In the genomic region with DNA sequence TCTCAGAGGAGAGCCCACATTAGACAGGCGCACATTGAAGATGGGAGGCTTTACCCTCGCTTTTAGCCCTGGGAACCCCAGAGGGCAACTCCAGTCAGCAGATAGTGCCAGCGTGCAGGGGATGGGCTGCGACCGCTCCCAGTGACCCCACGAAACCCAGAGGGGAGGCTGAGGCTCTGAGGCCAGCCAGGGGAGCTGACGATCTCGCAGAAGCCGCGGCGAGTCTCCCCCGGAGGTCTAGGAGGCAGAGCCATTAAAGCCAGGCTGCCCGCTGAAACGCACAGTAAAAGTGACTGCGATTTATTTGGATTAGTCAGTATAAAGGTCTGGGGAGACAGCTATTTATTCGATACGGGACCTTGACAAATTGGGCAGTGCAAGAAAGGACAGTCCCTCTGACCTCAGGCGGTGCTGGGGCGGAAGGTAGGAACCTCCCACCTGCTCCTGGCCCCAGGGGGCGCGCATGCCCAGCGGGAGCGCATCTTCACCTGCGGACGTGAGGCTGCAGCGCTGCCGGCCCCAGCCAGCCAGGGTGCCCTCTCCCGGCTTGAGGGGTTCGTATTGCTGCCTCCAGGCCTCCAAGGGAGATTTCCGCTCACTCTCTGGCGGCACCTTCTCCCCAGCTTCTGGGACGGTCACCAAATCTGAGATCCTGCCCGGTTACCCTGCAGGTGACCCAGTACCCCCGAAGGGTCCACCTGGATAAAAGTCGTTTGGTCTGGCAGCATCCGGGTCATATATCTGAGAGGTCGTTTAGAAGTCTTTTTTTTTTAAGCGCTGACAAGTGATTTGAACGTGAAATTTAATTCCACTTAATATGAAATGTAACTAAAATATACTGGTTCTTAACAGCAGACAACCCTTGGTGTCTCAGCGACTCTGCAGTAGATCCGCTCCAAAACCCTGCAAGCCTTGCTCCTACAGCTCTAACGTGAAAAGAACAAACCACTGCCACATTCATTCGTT, we compare ENCODE assay signal across 11 cellular contexts. TPM values are rescaled to one million over a fixed set of nuclear protein-coding genes. Genes with fewer than 3 reads are reported as not detected.
DNase-seq lines count a peak whose midpoint lies in the region; ATAC-seq and TF ChIP-seq lines count a peak whose summit lies in the region.
"Had no signal": no experiment of that assay in that cellular context is flagged by ENCODE, and none has a peak within 500 bp of the region (broad histone marks: within the 10 kb centered on the region; RNA-seq: fewer than 3 reads in every experiment).

No MANE protein-coding gene starts in this region.

- peak overlapping the region; percentile 44 to 67 for H3K4me3 Mint-ChIP-seq in activated T-cell treated with anti-CD3 and anti-CD28 coated beads, Interleukin-2, amount 50 U/mL, for 72 hours
- peak overlapping the region; percentile 87 for H3K4me3 Mint-ChIP-seq in WTC11
- H3K4me3 Mint-ChIP-seq in stimulated activated naive CD8-positive, alpha-beta T cell treated with anti-CD3 and anti-CD28 coated beads, Interleukin-15, amount 100 ng/mL, for 72 hours: peak overlapping the region; percentile 33 to 41
- H3K4me3 Mint-ChIP-seq: central memory CD8-positive, alpha-beta T cell had no signal

- no peak overlapping the region for H3K27ac Mint-ChIP-seq in activated T-cell treated with anti-CD3 and anti-CD28 coated beads, Interleukin-2, amount 50 U/mL, for 72 hours
- no peak overlapping the region for H3K27ac Mint-ChIP-seq in WTC11
- H3K27ac Mint-ChIP-seq in stimulated activated naive CD8-positive, alpha-beta T cell treated with anti-CD3 and anti-CD28 coated beads, Interleukin-15, amount 100 ng/mL, for 72 hours: no peak overlapping the region

- no peak for TF ChIP-seq CTCF in WTC11 (IDR thresholded peaks at IDR 0.05)

- no peaks in the 10 kb centered on the region for H3K36me3 ChIP-seq in iPS-15b (ENCODE audit: control insufficient read depth, insufficient read depth, low read length)
- H3K36me3 ChIP-seq: BLaER1, lower lobe of right lung had no signal

- POLR2A ChIA-PET in WTC11 (lab: Charles Lee): no interaction called here

- H3K9me3 ChIP-seq in iPS-15b (ENCODE audit: control insufficient read depth, insufficient read depth, low read length): no peaks in the 10 kb centered on the region

- H3K9ac ChIP-seq in iPS-15b (ENCODE audit: low read depth, low read length): no peak overlapping the region
- H3K9ac ChIP-seq: BLaER1 had no signal

- peak; percentile 4 to 19 for DNase-seq in activated T-cell treated with anti-CD3 and anti-CD28 coated beads, Interleukin-2, amount 50 U/mL, for 72 hours
- DNase-seq in activated T-cell treated with anti-CD3 and anti-CD28 coated beads, Interleukin-2, amount 50 U/mL, for 1 hour: no peak
- DNase-seq in WTC11 (ENCODE audit: low spot score): peak; percentile 59
- DNase-seq in stimulated activated naive CD8-positive, alpha-beta T cell treated with anti-CD3 and anti-CD28 coated beads, Interleukin-15, amount 100 ng/mL, for 72 hours: peak in 1 of 2 donors; percentile 7
- no peak for DNase-seq in NCI-H2107 (lab: John Stamatoyannopoulos, UW)
- DNase-seq in NCI-H128 (lab: John Stamatoyannopoulos, UW; ENCODE audit: unreplicated experiment): no peak
- no peak for DNase-seq in NCI-H2081 (lab: John Stamatoyannopoulos, UW)
- DNase-seq: lower lobe of right lung had no signal

- H3K4me3 ChIP-seq in iPS-15b (ENCODE audit: low read depth, low read length): peak overlapping the region; percentile 70
- H3K4me3 ChIP-seq: BLaER1, lower lobe of right lung had no signal

- peaks cover 11% of the 10 kb centered on the region for H3K4me1 ChIP-seq in iPS-15b (ENCODE audit: control insufficient read depth, insufficient read depth, low read length)
- H3K4me1 ChIP-seq: BLaER1, lower lobe of right lung had no signal

- H3K36me3 Mint-ChIP-seq in activated T-cell treated with anti-CD3 and anti-CD28 coated beads, Interleukin-2, amount 50 U/mL, for 72 hours (ENCODE audit: insufficient read depth in 2 of 2): no peaks in the 10 kb centered on the region
- H3K36me3 Mint-ChIP-seq in WTC11: no peaks in the 10 kb centered on the region

- no peak for ATAC-seq in activated T-cell treated with anti-CD3 and anti-CD28 coated beads, Interleukin-2, amount 50 U/mL, for 72 hours (replicated peaks in 1 of 2)
- peak; percentile 69 for ATAC-seq in WTC11
- ATAC-seq in stimulated activated naive CD8-positive, alpha-beta T cell treated with anti-CD3 and anti-CD28 coated beads, Interleukin-15, amount 100 ng/mL, for 72 hours: peak; percentile 55

- H3K27me3 Mint-ChIP-seq in activated T-cell treated with anti-CD3 and anti-CD28 coated beads, Interleukin-2, amount 50 U/mL, for 72 hours (ENCODE audit: low read depth): peaks cover 55% of the 10 kb centered on the region
- H3K27me3 Mint-ChIP-seq in WTC11 (ENCODE audit: low read depth): peaks cover 38% of the 10 kb centered on the region
- H3K27me3 Mint-ChIP-seq in stimulated activated naive CD8-positive, alpha-beta T cell treated with anti-CD3 and anti-CD28 coated beads, Interleukin-15, amount 100 ng/mL, for 72 hours: peaks cover 64% of the 10 kb centered on the region

- H3K27me3 ChIP-seq in iPS-15b (ENCODE audit: control insufficient read depth, insufficient read depth, low read length): peaks cover 55% of the 10 kb centered on the region

- H3K4me1 Mint-ChIP-seq in activated T-cell treated with anti-CD3 and anti-CD28 coated beads, Interleukin-2, amount 50 U/mL, for 72 hours (ENCODE audit: low read depth): peaks cover 8% of the 10 kb centered on the region
- peaks cover 26% of the 10 kb centered on the region for H3K4me1 Mint-ChIP-seq in WTC11
- H3K4me1 Mint-ChIP-seq in stimulated activated naive CD8-positive, alpha-beta T cell treated with anti-CD3 and anti-CD28 coated beads, Interleukin-15, amount 100 ng/mL, for 72 hours: peaks cover 18% of the 10 kb centered on the region

- CTCF ChIA-PET in WTC11 (lab: Charles Lee): interaction anchor here (0.9 to 2.1 kb wide), 10 partner anchors 17 to 286 kb away, joined by 3 to 15 read pairs (median 5); a partner anchor contains a TSS

- peaks cover 0 to 2% of the 10 kb centered on the region in 2 donors for H3K9me3 Mint-ChIP-seq in activated T-cell treated with anti-CD3 and anti-CD28 coated beads, Interleukin-2, amount 50 U/mL, for 72 hours
- peaks cover 11% of the 10 kb centered on the region for H3K9me3 Mint-ChIP-seq in WTC11
- peaks cover 0 to 7% of the 10 kb centered on the region in 2 donors for H3K9me3 Mint-ChIP-seq in stimulated activated naive CD8-positive, alpha-beta T cell treated with anti-CD3 and anti-CD28 coated beads, Interleukin-15, amount 100 ng/mL, for 72 hours

TF ChIP-seq in WTC11, 78 proteins besides CTCF, POLR2A, EP300 and RAD21 (continues in another document):
- TF ChIP-seq ZBTB21 (CRISPR knock-in tag; IDR thresholded peaks at IDR 0.05; ENCODE audit: borderline replicate concordance) (no peak), GABPB1 (CRISPR knock-in tag; IDR thresholded peaks at IDR 0.05) (no peak), ZNF121 (CRISPR knock-in tag; IDR thresholded peaks at IDR 0.05) (no peak), GRHL2 (CRISPR knock-in tag; IDR thresholded peaks at IDR 0.05; ENCODE audit: insufficient replicate concordance, severe bottlenecking) (no peak), CREM (CRISPR knock-in tag; IDR thresholded peaks at IDR 0.05) (peak; percentile 66; the same call in 1 of the 2 replicates), FOXP1 (CRISPR knock-in tag; IDR thresholded peaks at IDR 0.05; ENCODE audit: borderline replicate concordance) (no peak), OVOL2 (CRISPR knock-in tag; IDR thresholded peaks at IDR 0.05; ENCODE audit: borderline replicate concordance) (no peak), ZNF423 (CRISPR knock-in tag; IDR thresholded peaks at IDR 0.05) (peak; percentile 91), NR2C2 (CRISPR knock-in tag; IDR thresholded peaks at IDR 0.05) (no peak), NR1H2 (CRISPR knock-in tag; IDR thresholded peaks at IDR 0.05) (no peak), ZNF219 (CRISPR knock-in tag; IDR thresholded peaks at IDR 0.05; ENCODE audit: borderline replicate concordance) (no peak), ZNF263 (CRISPR knock-in tag; IDR thresholded peaks at IDR 0.05; ENCODE audit: low read depth) (no peak), MXD4 (CRISPR knock-in tag; IDR thresholded peaks at IDR 0.05; ENCODE audit: borderline replicate concordance) (no peak), FOXJ3 (CRISPR knock-in tag; IDR thresholded peaks at IDR 0.05; ENCODE audit: borderline replicate concordance) (no peak), ETV6 (CRISPR knock-in tag; IDR thresholded peaks at IDR 0.05) (no peak)
- TF ChIP-seq, protein P1, sequence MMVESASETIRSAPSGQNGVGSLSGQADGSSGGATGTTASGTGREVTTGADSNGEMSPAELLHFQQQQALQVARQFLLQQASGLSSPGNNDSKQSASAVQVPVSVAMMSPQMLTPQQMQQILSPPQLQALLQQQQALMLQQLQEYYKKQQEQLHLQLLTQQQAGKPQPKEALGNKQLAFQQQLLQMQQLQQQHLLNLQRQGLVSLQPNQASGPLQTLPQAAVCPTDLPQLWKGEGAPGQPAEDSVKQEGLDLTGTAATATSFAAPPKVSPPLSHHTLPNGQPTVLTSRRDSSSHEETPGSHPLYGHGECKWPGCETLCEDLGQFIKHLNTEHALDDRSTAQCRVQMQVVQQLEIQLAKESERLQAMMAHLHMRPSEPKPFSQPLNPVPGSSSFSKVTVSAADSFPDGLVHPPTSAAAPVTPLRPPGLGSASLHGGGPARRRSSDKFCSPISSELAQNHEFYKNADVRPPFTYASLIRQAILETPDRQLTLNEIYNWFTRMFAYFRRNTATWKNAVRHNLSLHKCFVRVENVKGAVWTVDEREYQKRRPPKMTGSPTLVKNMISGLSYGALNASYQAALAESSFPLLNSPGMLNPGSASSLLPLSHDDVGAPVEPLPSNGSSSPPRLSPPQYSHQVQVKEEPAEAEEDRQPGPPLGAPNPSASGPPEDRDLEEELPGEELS (CRISPR knock-in tag; IDR thresholded peaks at IDR 0.05): 0 out of 2 replicates have a peak, but pooled peaks have one; percentile 35
- TF ChIP-seq, protein P2, sequence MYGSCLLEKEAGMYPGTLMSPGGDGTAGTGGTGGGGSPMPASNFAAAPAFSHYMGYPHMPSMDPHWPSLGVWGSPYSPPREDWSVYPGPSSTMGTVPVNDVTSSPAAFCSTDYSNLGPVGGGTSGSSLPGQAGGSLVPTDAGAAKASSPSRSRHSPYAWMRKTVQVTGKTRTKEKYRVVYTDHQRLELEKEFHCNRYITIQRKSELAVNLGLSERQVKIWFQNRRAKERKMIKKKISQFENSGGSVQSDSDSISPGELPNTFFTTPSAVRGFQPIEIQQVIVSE (CRISPR knock-in tag; IDR thresholded peaks at IDR 0.05; ENCODE audit: borderline replicate concordance): no peak

RNA-seq across cellular contexts. Expression of a gene that starts 34.0 kb away (rescaled TPM):
- not detected for total RNA-seq in activated T-cell treated with anti-CD3 and anti-CD28 coated beads, Interleukin-2, amount 50 U/mL, for 72 hours
- 0.11 to 0.22 TPM (median 0.14 TPM) in 3 replicates for total RNA-seq in WTC11 (2021)

Comparison
In these comparisons a context has a peak if more than half of its experiments do, and no peak if none do; other contexts are left out.
1. DNase-seq: peak in activated T-cell treated with anti-CD3 and anti-CD28 coated beads, Interleukin-2, amount 50 U/mL, for 72 hours (2 of 2) and WTC11 (single experiment); none in activated T-cell treated with anti-CD3 and anti-CD28 coated beads, Interleukin-2, amount 50 U/mL, for 1 hour (single experiment), NCI-H2107 (single experiment), NCI-H128 (single experiment) and NCI-H2081 (0 of 2).
2. ATAC-seq: peak in WTC11 (single experiment) and stimulated activated naive CD8-positive, alpha-beta T cell treated with anti-CD3 and anti-CD28 coated beads, Interleukin-15, amount 100 ng/mL, for 72 hours (single experiment); none in activated T-cell treated with anti-CD3 and anti-CD28 coated beads, Interleukin-2, amount 50 U/mL, for 72 hours (0 of 2).
3. H3K4me3 Mint-ChIP-seq: peak in every context shown above with its lines; median percentile 87 in WTC11; 56 in activated T-cell treated with anti-CD3 and anti-CD28 coated beads, Interleukin-2, amount 50 U/mL, for 72 hours; 37 in stimulated activated naive CD8-positive, alpha-beta T cell treated with anti-CD3 and anti-CD28 coated beads, Interleukin-15, amount 100 ng/mL, for 72 hours.